16 cellular contexts compared by ENCODE assay signal in genomic region chr15:67680645-67681044, GRCh38.
DNase-seq lines count a peak whose midpoint lies in the region; ATAC-seq and TF ChIP-seq lines count a peak whose summit lies in the region.
"Had no signal": no experiment of that assay in that cellular context is flagged by ENCODE, and none has a peak within 500 bp of the region (broad histone marks: within the 10 kb centered on the region; RNA-seq: fewer than 3 reads in every experiment).

No MANE protein-coding gene starts in this region.

- peak; percentile 30 for ATAC-seq in activated CD4-positive, alpha-beta T cell treated with anti-CD3 and anti-CD28 coated beads for 36 hours
- no peak for ATAC-seq in GM18517 (IDR thresholded peaks at IDR 0.05; ENCODE audit: unreplicated experiment)
- ATAC-seq: stimulated activated naive B cell treated with anti-CD40 and anti-IgM and Interleukin-4, amounts not matched to agents 10 μg/mL and 1 μg/mL and 100 μg/mL, for 72 hours; T-helper 17 cell had no signal

- H3K36me3 ChIP-seq in SK-N-SH (replicated peaks in 1 of 2; ENCODE audit: control insufficient read depth in 1 of 2, insufficient read depth in 2 of 2, low read length in 1 of 2) (peaks cover 10 to 11% of the 10 kb centered on the region in 2 experiments), Peyer's patch (no peaks in the 10 kb centered on the region)

- H3K4me3 Mint-ChIP-seq in activated CD4-positive, alpha-beta T cell treated with anti-CD3 and anti-CD28 coated beads for 36 hours = no peak overlapping the region
- no peak overlapping the region for H3K4me3 Mint-ChIP-seq in activated T-helper 1 cell treated with anti-CD3 and anti-CD28 coated beads, Interleukin-12 subunit alpha, Interleukin-12 subunit beta, Interleukin-2, Interleukin-4 antibody, amounts not matched to agents 30 ng/mL and 10 ng/mL and 1 ng/mL, durations not matched to agents 14 hours and 24 hours and 36 hours
- H3K4me3 Mint-ChIP-seq: activated naive CD4-positive, alpha-beta T cell treated with anti-CD3 and anti-CD28 coated beads, Interleukin-2, amount 10 ng/mL, durations not matched to agents 7 days and 5 days; immature natural killer cell; stimulated activated naive B cell treated with anti-CD40 and anti-IgM and Interleukin-4, amounts not matched to agents 10 μg/mL and 1 μg/mL and 100 μg/mL, for 72 hours; T-helper 17 cell had no signal

- POLR2A ChIA-PET in activated CD4-positive, alpha-beta T cell treated with anti-CD3 and anti-CD28 coated beads for 36 hours (lab: Charles Lee) = no interaction called here
- POLR2A ChIA-PET in SK-N-SH (lab: Yijun Ruan, JAX) = interaction anchor here (1.1 kb wide), 1 partner anchor 16 kb away, joined by 3 read pairs; no protein-coding TSS in a partner anchor

- H3K9me2 ChIP-seq in SK-N-SH = no peaks in the 10 kb centered on the region

- TF ChIP-seq RAD21 in SK-N-SH (IDR thresholded peaks at IDR 0.05; ENCODE audit: low read length) = no peak

- H3K27me3 ChIP-seq in SK-N-SH (ENCODE audit: insufficient read depth) (no peaks in the 10 kb centered on the region), Peyer's patch (no peaks in the 10 kb centered on the region)

- no peak for TF ChIP-seq CTCF in SK-N-SH (IDR thresholded peaks at IDR 0.05)
- TF ChIP-seq CTCF in Peyer's patch (IDR thresholded peaks at IDR 0.05) = no peak

- H3K9me3 ChIP-seq in SK-N-SH = peaks cover 18% of the 10 kb centered on the region
- H3K9me3 ChIP-seq in Peyer's patch = peaks cover 0 to 22% (median 2%) of the 10 kb centered on the region in 4 donors

- no peak for DNase-seq in activated CD4-positive, alpha-beta T cell treated with anti-CD3 and anti-CD28 coated beads for 36 hours
- no peak for DNase-seq in activated CD4-positive, alpha-beta T cell treated with anti-CD3 and anti-CD28 coated beads for 48 hours
- DNase-seq in NCI-H1105 treated with DMSO at 0.1 percent for 48 hours (lab: John Stamatoyannopoulos, UW) (peak; percentile 29), SK-N-SH (peak; percentile 2), left kidney (ENCODE audit: low read depth, low spot score) (peak; percentile 33), Peyer's patch (no peak)
- no peak for DNase-seq in activated T-helper 1 cell treated with anti-CD3 and anti-CD28 coated beads, Interleukin-12 subunit alpha, Interleukin-12 subunit beta, Interleukin-2, Interleukin-4 antibody, amounts not matched to agents 30 ng/mL and 10 ng/mL and 1 ng/mL, durations not matched to agents 14 hours and 24 hours and 36 hours (ENCODE audit: low spot score)
- DNase-seq: activated CD4-positive, alpha-beta T cell treated with anti-CD3 and anti-CD28 coated beads, Interleukin-2, amount 50 U/mL, for 4 hours; activated naive CD4-positive, alpha-beta T cell treated with anti-CD3 and anti-CD28 coated beads, Interleukin-2, amount 10 ng/mL, durations not matched to agents 7 days and 5 days; immature natural killer cell; KG1; NCI-H774; stimulated activated CD4-positive, alpha-beta T cell treated with anti-CD3 and anti-CD28 coated beads, Interleukin-2, amount 100 ng/mL, for 48 hours; stimulated activated naive B cell treated with anti-CD40 and anti-IgM and Interleukin-4, amounts not matched to agents 10 μg/mL and 1 μg/mL and 100 μg/mL, for 72 hours; T-helper 17 cell had no signal

- H3K36me3 Mint-ChIP-seq in activated CD4-positive, alpha-beta T cell treated with anti-CD3 and anti-CD28 coated beads for 36 hours (ENCODE audit: low read depth) = peaks cover 26% of the 10 kb centered on the region
- H3K36me3 Mint-ChIP-seq in activated T-helper 1 cell treated with anti-CD3 and anti-CD28 coated beads, Interleukin-12 subunit alpha, Interleukin-12 subunit beta, Interleukin-2, Interleukin-4 antibody, amounts not matched to agents 30 ng/mL and 10 ng/mL and 1 ng/mL, durations not matched to agents 14 hours and 24 hours and 36 hours (ENCODE audit: low read depth) = peaks cover 14% of the 10 kb centered on the region

- intact Hi-C loops in activated CD4-positive, alpha-beta T cell treated with anti-CD3 and anti-CD28 coated beads for 36 hours (cut with DNase I, micrococcal nuclease) = no loop called here
- intact Hi-C loops in activated T-helper 1 cell treated with anti-CD3 and anti-CD28 coated beads, Interleukin-12 subunit alpha, Interleukin-12 subunit beta, Interleukin-2, Interleukin-4 antibody, amounts not matched to agents 30 ng/mL and 10 ng/mL and 1 ng/mL, durations not matched to agents 14 hours and 24 hours and 36 hours (cut with micrococcal nuclease) = loop anchor here (5.0 kb wide), 1 partner anchor 142 kb away; no protein-coding TSS in a partner anchor

- no peak for TF ChIP-seq EP300 in SK-N-SH (IDR thresholded peaks at IDR 0.05; ENCODE audit: borderline replicate concordance in 1 of 2, low read depth in 1 of 2, low read length in 1 of 2)

- H3K27ac Mint-ChIP-seq in activated CD4-positive, alpha-beta T cell treated with anti-CD3 and anti-CD28 coated beads for 36 hours = peak overlapping the region; percentile 47
- no peak overlapping the region for H3K27ac Mint-ChIP-seq in activated T-helper 1 cell treated with anti-CD3 and anti-CD28 coated beads, Interleukin-12 subunit alpha, Interleukin-12 subunit beta, Interleukin-2, Interleukin-4 antibody, amounts not matched to agents 30 ng/mL and 10 ng/mL and 1 ng/mL, durations not matched to agents 14 hours and 24 hours and 36 hours
- H3K27ac Mint-ChIP-seq: activated naive CD4-positive, alpha-beta T cell treated with anti-CD3 and anti-CD28 coated beads, Interleukin-2, amount 10 ng/mL, durations not matched to agents 7 days and 5 days; immature natural killer cell; stimulated activated naive B cell treated with anti-CD40 and anti-IgM and Interleukin-4, amounts not matched to agents 10 μg/mL and 1 μg/mL and 100 μg/mL, for 72 hours; T-helper 17 cell had no signal

- no peaks in the 10 kb centered on the region for H4K20me1 ChIP-seq in SK-N-SH (ENCODE audit: insufficient read depth)

- no peak overlapping the region for H2AFZ ChIP-seq in SK-N-SH (ENCODE audit: low read depth)

- WGBS in SK-N-SH (ENCODE audit: low lambda C conversion rate) = 47% methylated on average over 2 of the region's 2 CpGs

- H3K4me1 Mint-ChIP-seq in activated CD4-positive, alpha-beta T cell treated with anti-CD3 and anti-CD28 coated beads for 36 hours = no peaks in the 10 kb centered on the region
- H3K4me1 Mint-ChIP-seq in activated T-helper 1 cell treated with anti-CD3 and anti-CD28 coated beads, Interleukin-12 subunit alpha, Interleukin-12 subunit beta, Interleukin-2, Interleukin-4 antibody, amounts not matched to agents 30 ng/mL and 10 ng/mL and 1 ng/mL, durations not matched to agents 14 hours and 24 hours and 36 hours (ENCODE audit: low read depth) = no peaks in the 10 kb centered on the region
- H3K4me1 Mint-ChIP-seq: activated naive CD4-positive, alpha-beta T cell treated with anti-CD3 and anti-CD28 coated beads, Interleukin-2, amount 10 ng/mL, durations not matched to agents 7 days and 5 days; immature natural killer cell; stimulated activated naive B cell treated with anti-CD40 and anti-IgM and Interleukin-4, amounts not matched to agents 10 μg/mL and 1 μg/mL and 100 μg/mL, for 72 hours; T-helper 17 cell had no signal

- H3K27ac ChIP-seq in SK-N-SH (ENCODE audit: low read depth in 2 of 2, low read length in 1 of 2) (no peak overlapping the region), Peyer's patch (no peak overlapping the region)

- no peaks in the 10 kb centered on the region for H3K79me2 ChIP-seq in SK-N-SH (ENCODE audit: insufficient read depth)

- peaks cover 11% of the 10 kb centered on the region for H3F3A ChIP-seq in SK-N-SH (replicated peaks; ENCODE audit: insufficient read depth)

- H3K4me2 ChIP-seq in SK-N-SH = no peak overlapping the region

- H3K9me3 Mint-ChIP-seq in activated CD4-positive, alpha-beta T cell treated with anti-CD3 and anti-CD28 coated beads for 36 hours (ENCODE audit: low read depth) = peaks cover 16% of the 10 kb centered on the region
- peaks cover 21% of the 10 kb centered on the region for H3K9me3 Mint-ChIP-seq in activated T-helper 1 cell treated with anti-CD3 and anti-CD28 coated beads, Interleukin-12 subunit alpha, Interleukin-12 subunit beta, Interleukin-2, Interleukin-4 antibody, amounts not matched to agents 30 ng/mL and 10 ng/mL and 1 ng/mL, durations not matched to agents 14 hours and 24 hours and 36 hours

- no peak overlapping the region for H3K9ac ChIP-seq in SK-N-SH

- no peaks in the 10 kb centered on the region for H3K27me3 Mint-ChIP-seq in activated CD4-positive, alpha-beta T cell treated with anti-CD3 and anti-CD28 coated beads for 36 hours
- H3K27me3 Mint-ChIP-seq in activated T-helper 1 cell treated with anti-CD3 and anti-CD28 coated beads, Interleukin-12 subunit alpha, Interleukin-12 subunit beta, Interleukin-2, Interleukin-4 antibody, amounts not matched to agents 30 ng/mL and 10 ng/mL and 1 ng/mL, durations not matched to agents 14 hours and 24 hours and 36 hours (ENCODE audit: insufficient read depth) = no peaks in the 10 kb centered on the region
- H3K27me3 Mint-ChIP-seq: activated naive CD4-positive, alpha-beta T cell treated with anti-CD3 and anti-CD28 coated beads, Interleukin-2, amount 10 ng/mL, durations not matched to agents 7 days and 5 days; stimulated activated naive B cell treated with anti-CD40 and anti-IgM and Interleukin-4, amounts not matched to agents 10 μg/mL and 1 μg/mL and 100 μg/mL, for 72 hours; T-helper 17 cell had no signal

- H3K4me1 ChIP-seq in SK-N-SH (ENCODE audit: control insufficient read depth in 1 of 2, insufficient read depth in 2 of 2, low read depth in 1 of 2, low read length in 1 of 2) (peaks cover 0 to 9% of the 10 kb centered on the region in 2 experiments; a peak in 1 of 4 replicates), Peyer's patch (no peaks in the 10 kb centered on the region)

- no peak overlapping the region for H3K4me3 ChIP-seq in SK-N-SH (ENCODE audit: low read depth in 2 of 2, low read length in 1 of 2)
- H3K4me3 ChIP-seq in Peyer's patch = no peak overlapping the region

- CTCF ChIA-PET in activated CD4-positive, alpha-beta T cell treated with anti-CD3 and anti-CD28 coated beads for 36 hours (lab: Charles Lee) = no interaction called here
- CTCF ChIA-PET in SK-N-SH (lab: Yijun Ruan, JAX) = no interaction called here

- TF ChIP-seq POLR2A in Peyer's patch (IDR thresholded peaks at IDR 0.05) = no peak

TF ChIP-seq in SK-N-SH, 30 proteins besides CTCF, POLR2A, EP300 and RAD21:
- TF ChIP-seq JUND (IDR thresholded peaks at IDR 0.05) = no peak
- TF ChIP-seq, protein P1, sequence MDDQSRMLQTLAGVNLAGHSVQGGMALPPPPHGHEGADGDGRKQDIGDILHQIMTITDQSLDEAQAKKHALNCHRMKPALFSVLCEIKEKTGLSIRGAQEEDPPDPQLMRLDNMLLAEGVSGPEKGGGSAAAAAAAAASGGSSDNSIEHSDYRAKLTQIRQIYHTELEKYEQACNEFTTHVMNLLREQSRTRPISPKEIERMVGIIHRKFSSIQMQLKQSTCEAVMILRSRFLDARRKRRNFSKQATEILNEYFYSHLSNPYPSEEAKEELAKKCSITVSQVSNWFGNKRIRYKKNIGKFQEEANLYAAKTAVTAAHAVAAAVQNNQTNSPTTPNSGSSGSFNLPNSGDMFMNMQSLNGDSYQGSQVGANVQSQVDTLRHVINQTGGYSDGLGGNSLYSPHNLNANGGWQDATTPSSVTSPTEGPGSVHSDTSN (IDR thresholded peaks at IDR 0.05) = peak; percentile 15; the same call in 1 of the 2 replicates

Comparison
In these comparisons a context has a peak if more than half of its experiments do, and no peak if none do; other contexts are left out.
1. DNase-seq: peak in NCI-H1105 treated with DMSO at 0.1 percent for 48 hours (single experiment), SK-N-SH (single experiment) and left kidney (single experiment); none in activated CD4-positive, alpha-beta T cell treated with anti-CD3 and anti-CD28 coated beads for 36 hours (single experiment), activated CD4-positive, alpha-beta T cell treated with anti-CD3 and anti-CD28 coated beads for 48 hours (single experiment), activated T-helper 1 cell treated with anti-CD3 and anti-CD28 coated beads, Interleukin-12 subunit alpha, Interleukin-12 subunit beta, Interleukin-2, Interleukin-4 antibody, amounts not matched to agents 30 ng/mL and 10 ng/mL and 1 ng/mL, durations not matched to agents 14 hours and 24 hours and 36 hours (single experiment) and Peyer's patch (0 of 3).